In genomic region chr9:137757139-137757538, GRCh38 we compare ENCODE assay signal across 1 cellular context.
TF ChIP-seq lines count a peak whose summit lies in the region.

No MANE protein-coding gene starts in this region.

TF ChIP-seq in liver, 16 proteins besides CTCF, POLR2A, EP300 and RAD21 (continued from another document):
- TF ChIP-seq REST (IDR thresholded peaks at IDR 0.05) (no peak), HNF4A (conservative IDR thresholded peaks at IDR 0.05) (peak in 1 of 2 donors; percentile 65), JUND (IDR thresholded peaks at IDR 0.05) (no peak), GABPA (IDR thresholded peaks at IDR 0.05 in 1 of 2, conservative IDR thresholded peaks at IDR 0.05 in 1 of 2) (no peak), FOXA1 (IDR thresholded peaks at IDR 0.05) (no peak), NR2F2 (IDR thresholded peaks at IDR 0.05) (no peak), RXRA (IDR thresholded peaks at IDR 0.05) (peak; percentile 63 to 81)
- TF ChIP-seq, protein P1, sequence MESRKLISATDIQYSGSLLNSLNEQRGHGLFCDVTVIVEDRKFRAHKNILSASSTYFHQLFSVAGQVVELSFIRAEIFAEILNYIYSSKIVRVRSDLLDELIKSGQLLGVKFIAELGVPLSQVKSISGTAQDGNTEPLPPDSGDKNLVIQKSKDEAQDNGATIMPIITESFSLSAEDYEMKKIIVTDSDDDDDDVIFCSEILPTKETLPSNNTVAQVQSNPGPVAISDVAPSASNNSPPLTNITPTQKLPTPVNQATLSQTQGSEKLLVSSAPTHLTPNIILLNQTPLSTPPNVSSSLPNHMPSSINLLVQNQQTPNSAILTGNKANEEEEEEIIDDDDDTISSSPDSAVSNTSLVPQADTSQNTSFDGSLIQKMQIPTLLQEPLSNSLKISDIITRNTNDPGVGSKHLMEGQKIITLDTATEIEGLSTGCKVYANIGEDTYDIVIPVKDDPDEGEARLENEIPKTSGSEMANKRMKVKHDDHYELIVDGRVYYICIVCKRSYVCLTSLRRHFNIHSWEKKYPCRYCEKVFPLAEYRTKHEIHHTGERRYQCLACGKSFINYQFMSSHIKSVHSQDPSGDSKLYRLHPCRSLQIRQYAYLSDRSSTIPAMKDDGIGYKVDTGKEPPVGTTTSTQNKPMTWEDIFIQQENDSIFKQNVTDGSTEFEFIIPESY (IDR thresholded peaks at IDR 0.05): no peak
- TF ChIP-seq, protein P2, sequence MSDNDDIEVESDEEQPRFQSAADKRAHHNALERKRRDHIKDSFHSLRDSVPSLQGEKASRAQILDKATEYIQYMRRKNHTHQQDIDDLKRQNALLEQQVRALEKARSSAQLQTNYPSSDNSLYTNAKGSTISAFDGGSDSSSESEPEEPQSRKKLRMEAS (IDR thresholded peaks at IDR 0.05): no peak
TF ChIP-seq in liver: peak in this region for 4.
